22 cellular contexts compared by ENCODE assay signal in genomic region chrX:54894159-54894558, GRCh38.
"Had no signal": no experiment of that assay in that cellular context is flagged by ENCODE, and none has a peak within 500 bp of the region (broad histone marks: within the 10 kb centered on the region; RNA-seq: fewer than 3 reads in every experiment).

No MANE protein-coding gene starts in this region.

- H3K9me3 ChIP-seq: colonic mucosa, gastrocnemius medialis, gastroesophageal sphincter had no signal

- H3K27me3 ChIP-seq: colonic mucosa, esophagus squamous epithelium, foreskin keratinocyte, gastrocnemius medialis, gastroesophageal sphincter, heart right ventricle had no signal

- H3K9me3 Mint-ChIP-seq: dendritic cell treated with granulocyte-macrophage colony-stimulating factor and Interleukin-4, amounts not matched to agents 40 ng/mL and 50 ng/mL, for 4 days; effector memory CD8-positive, alpha-beta T cell had no signal

- H3K27ac ChIP-seq: colonic mucosa, coronary artery, dorsolateral prefrontal cortex, epithelial cell of prostate, esophagus squamous epithelium, foreskin keratinocyte, gastrocnemius medialis, gastroesophageal sphincter, heart left ventricle, heart right ventricle had no signal

- H3K27ac Mint-ChIP-seq: dendritic cell treated with granulocyte-macrophage colony-stimulating factor and Interleukin-4, amounts not matched to agents 40 ng/mL and 50 ng/mL, for 4 days; effector memory CD8-positive, alpha-beta T cell had no signal

- H3K36me3 ChIP-seq: colonic mucosa, esophagus squamous epithelium, gastrocnemius medialis, gastroesophageal sphincter, heart left ventricle, heart right ventricle had no signal

- H3K4me1 ChIP-seq: colonic mucosa, esophagus squamous epithelium, foreskin keratinocyte, gastrocnemius medialis, gastroesophageal sphincter, heart left ventricle, heart right ventricle had no signal

- H3K27me3 Mint-ChIP-seq: dendritic cell treated with granulocyte-macrophage colony-stimulating factor and Interleukin-4, amounts not matched to agents 40 ng/mL and 50 ng/mL, for 4 days had no signal

- H3K4me3 Mint-ChIP-seq: dendritic cell treated with granulocyte-macrophage colony-stimulating factor and Interleukin-4, amounts not matched to agents 40 ng/mL and 50 ng/mL, for 4 days; effector memory CD8-positive, alpha-beta T cell had no signal

- DNase-seq: colonic mucosa; cortex of kidney; dermis blood vessel endothelial cell; dorsolateral prefrontal cortex; effector CD4-positive, alpha-beta T cell; effector CD8-positive, alpha-beta T cell; effector memory CD4-positive, alpha-beta T cell; effector memory CD8-positive, alpha-beta T cell; erythroblast; esophagus squamous epithelium; foreskin fibroblast; foreskin keratinocyte; foreskin melanocyte; gastrocnemius medialis; glutamatergic neuron; head of caudate nucleus; heart left ventricle; heart right ventricle had no signal

- H3K4me3 ChIP-seq: colonic mucosa, coronary artery, dorsolateral prefrontal cortex, esophagus squamous epithelium, gastrocnemius medialis, gastroesophageal sphincter, heart left ventricle, heart right ventricle had no signal
